8 cellular contexts compared by ENCODE assay signal in the genomic region with DNA sequence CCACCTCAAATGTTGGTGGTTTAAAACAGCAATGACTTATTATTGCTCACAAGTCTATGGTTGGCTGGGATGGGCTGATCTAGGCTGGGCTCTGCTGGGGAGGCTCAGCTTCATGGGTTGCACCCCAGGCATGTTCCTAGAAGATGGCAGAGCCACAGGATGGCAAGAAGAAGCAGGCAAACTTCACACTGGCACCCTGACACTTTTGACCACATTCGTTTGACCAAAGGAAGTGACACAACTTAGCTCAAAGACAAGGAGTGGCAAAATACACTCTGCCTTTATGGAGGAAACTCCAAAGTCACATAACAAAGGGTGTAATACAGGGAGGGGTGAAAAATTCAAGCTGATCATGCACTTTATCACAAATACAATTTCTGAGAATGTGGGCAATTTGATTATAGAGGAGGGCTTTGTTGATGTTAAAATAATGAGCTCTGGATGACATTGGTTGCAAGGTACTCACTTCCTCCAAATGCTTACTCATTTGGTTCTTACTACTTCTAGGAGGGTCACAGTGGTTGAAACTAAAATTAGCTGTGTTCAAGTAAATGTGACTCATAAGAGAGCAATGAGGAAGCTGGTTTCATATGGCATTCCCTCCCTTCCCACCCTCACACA.
A peak's percentile ranks its signal among the peaks of the same experiment; 100 is the strongest.
DNase-seq lines count a peak whose midpoint lies in the region; ATAC-seq, FAIRE-seq and TF ChIP-seq lines count a peak whose summit lies in the region.

No MANE protein-coding gene starts in this region.

- H3K9me1 ChIP-seq in keratinocyte (ENCODE audit: control insufficient read depth, extremely low read depth, insufficient read depth, low read length): no peaks in the 10 kb centered on the region

- peak; percentile 39 for FAIRE-seq in keratinocyte (lab: Jason Lieb, UNC)

- ATAC-seq in GM21367 (IDR thresholded peaks at IDR 0.05; ENCODE audit: unreplicated experiment): peak; percentile 99
- peak; percentile 99 for ATAC-seq in HG03565 (IDR thresholded peaks at IDR 0.05; ENCODE audit: unreplicated experiment)
- ATAC-seq in activated B cell treated with CpG ODN at 0.5 μM for 24 hours (ENCODE audit: low read depth): peak; percentile 89
- no peak for ATAC-seq in naive thymus-derived CD8-positive, alpha-beta T cell
- ATAC-seq in GM23338: no peak

- H3K36me3 ChIP-seq in GM06990 (ENCODE audit: control insufficient read depth, insufficient read depth, low read length) (no peaks in the 10 kb centered on the region), keratinocyte (ENCODE audit: control insufficient read depth in 2 of 2, extremely low read depth in 1 of 2, insufficient read depth in 2 of 2, low read length in 2 of 2) (no peaks in the 10 kb centered on the region), GM23338 (ENCODE audit: insufficient read depth) (no peaks in the 10 kb centered on the region)

- intact Hi-C loops in activated B cell treated with CpG ODN at 0.5 μM for 24 hours (cut with micrococcal nuclease): loop anchor here (2.0 kb wide), 1 partner anchor 1323 kb away; a partner anchor contains a TSS

- peaks cover 10% of the 10 kb centered on the region for H3K4me1 ChIP-seq in keratinocyte (ENCODE audit: control insufficient read depth, extremely low read depth, insufficient read depth, low read length)
- no peaks in the 10 kb centered on the region for H3K4me1 ChIP-seq in GM23338 (ENCODE audit: insufficient read depth)

- TF ChIP-seq CTCF in GM06990 (IDR thresholded peaks at IDR 0.05; ENCODE audit: insufficient read depth, low read length, poor library complexity, severe bottlenecking) (no peak), activated B cell treated with CpG ODN at 0.5 μM for 24 hours (IDR thresholded peaks at IDR 0.05) (no peak), keratinocyte (optimal IDR thresholded peaks at IDR 0.05 in 1 of 3, IDR thresholded peaks at IDR 0.05 in 1 of 3, conservative IDR thresholded peaks at IDR 0.05 in 1 of 3; ENCODE audit: extremely low read depth in 1 of 3, insufficient read depth in 2 of 3, low read length in 3 of 3) (no peak), GM23338 (conservative IDR thresholded peaks at IDR 0.05; ENCODE audit: low read depth in 2 of 2) (no peak)

- H3K4me1 Mint-ChIP-seq in activated B cell treated with CpG ODN at 0.5 μM for 24 hours (peaks cover 10% of the 10 kb centered on the region), GM23338 (peaks cover 4% of the 10 kb centered on the region)
- peaks cover 0 to 7% (median 0%) of the 10 kb centered on the region in 4 donors for H3K4me1 Mint-ChIP-seq in naive thymus-derived CD8-positive, alpha-beta T cell

- POLR2A ChIA-PET in activated B cell treated with CpG ODN at 0.5 μM for 24 hours (lab: Charles Lee): no interaction called here
- POLR2A ChIA-PET in naive thymus-derived CD8-positive, alpha-beta T cell (lab: Charles Lee): interaction anchor here (1.0 kb wide), 1 partner anchor 29 kb away, joined by 3 read pairs; no protein-coding TSS in a partner anchor

- H2AFZ ChIP-seq in keratinocyte (ENCODE audit: control insufficient read depth, low read length): no peak overlapping the region
- H2AFZ ChIP-seq in GM23338: no peak overlapping the region

- H4K20me1 ChIP-seq in keratinocyte (ENCODE audit: control insufficient read depth, extremely low read depth, insufficient read depth, low read length) (no peaks in the 10 kb centered on the region), GM23338 (replicated peaks; ENCODE audit: insufficient read depth) (no peaks in the 10 kb centered on the region)

- peak; percentile 49 for DNase-seq in GM06990 (ENCODE audit: extremely low read depth, insufficient read length)
- no peak for DNase-seq in activated B cell treated with CpG ODN at 0.5 μM for 24 hours
- DNase-seq in keratinocyte (ENCODE audit: low read depth, low spot score): peak; percentile 80
- DNase-seq in iPS-NIHi7 (ENCODE audit: extremely low spot score): no peak
- DNase-seq in naive thymus-derived CD8-positive, alpha-beta T cell: no peak
- no peak for DNase-seq in GM23338 (ENCODE audit: low spot score)

- H3K4me2 ChIP-seq in keratinocyte (ENCODE audit: control insufficient read depth, extremely low read depth, insufficient read depth, low read depth, low read length): no peak overlapping the region
- no peak overlapping the region for H3K4me2 ChIP-seq in GM23338

- CTCF ChIA-PET in activated B cell treated with CpG ODN at 0.5 μM for 24 hours (lab: Charles Lee): interaction anchor here (1.4 to 1.5 kb wide), 2 partner anchors 11 to 14 kb away, joined by 4 to 6 read pairs; no protein-coding TSS in a partner anchor

- no peaks in the 10 kb centered on the region for H3K9me3 ChIP-seq in keratinocyte (ENCODE audit: control insufficient read depth, low read depth, low read length)

- no peaks in the 10 kb centered on the region for H3F3A ChIP-seq in GM23338 (replicated peaks; ENCODE audit: low read depth)

- H3K9me3 Mint-ChIP-seq in activated B cell treated with CpG ODN at 0.5 μM for 24 hours (no peaks in the 10 kb centered on the region), GM23338 (no peaks in the 10 kb centered on the region)
- no peaks in the 10 kb centered on the region for H3K9me3 Mint-ChIP-seq in naive thymus-derived CD8-positive, alpha-beta T cell

- H3K36me3 Mint-ChIP-seq in activated B cell treated with CpG ODN at 0.5 μM for 24 hours (ENCODE audit: low read depth): no peaks in the 10 kb centered on the region
- no peaks in the 10 kb centered on the region for H3K36me3 Mint-ChIP-seq in naive thymus-derived CD8-positive, alpha-beta T cell
- no peaks in the 10 kb centered on the region for H3K36me3 Mint-ChIP-seq in GM23338 (ENCODE audit: low read depth)

- H3K27ac ChIP-seq in keratinocyte (ENCODE audit: control insufficient read depth, insufficient read depth, low read length) (peak overlapping the region; percentile 59), GM23338 (ENCODE audit: low read depth) (no peak overlapping the region)

- no peak overlapping the region for H3K9ac ChIP-seq in keratinocyte (ENCODE audit: control insufficient read depth, extremely low read depth, insufficient read depth, low read length)

- H3K4me3 Mint-ChIP-seq in activated B cell treated with CpG ODN at 0.5 μM for 24 hours (no peak overlapping the region), GM23338 (no peak overlapping the region)
- no peak overlapping the region for H3K4me3 Mint-ChIP-seq in naive thymus-derived CD8-positive, alpha-beta T cell

- H3K79me2 ChIP-seq in keratinocyte (ENCODE audit: control insufficient read depth, insufficient read depth, low read length) (no peaks in the 10 kb centered on the region), GM23338 (replicated peaks; ENCODE audit: insufficient read depth) (no peaks in the 10 kb centered on the region)

- dilution Hi-C loops in keratinocyte (cut with MboI; ENCODE audit: extremely low pct_ligation_motif_present, low sequenced_read_pairs): no loop called here

- H3K27me3 Mint-ChIP-seq in activated B cell treated with CpG ODN at 0.5 μM for 24 hours (peaks cover 4% of the 10 kb centered on the region), GM23338 (ENCODE audit: insufficient read depth, low read depth, poor library complexity) (peaks cover 5% of the 10 kb centered on the region)
- peaks cover 0 to 3% (median 0%) of the 10 kb centered on the region in 5 donors for H3K27me3 Mint-ChIP-seq in naive thymus-derived CD8-positive, alpha-beta T cell

- H3K27me3 ChIP-seq in GM06990 (replicated peaks; ENCODE audit: control insufficient read depth, insufficient read depth, low read length) (no peaks in the 10 kb centered on the region), keratinocyte (ENCODE audit: control insufficient read depth, extremely low read depth, insufficient read depth, low read length) (no peaks in the 10 kb centered on the region), GM23338 (ENCODE audit: insufficient read depth) (no peaks in the 10 kb centered on the region)

- H3K4me3 ChIP-seq in GM06990 (replicated peaks; ENCODE audit: low read depth, low read length) (no peak overlapping the region), keratinocyte (ENCODE audit: control insufficient read depth in 2 of 3, extremely low read depth in 1 of 3, insufficient read depth in 2 of 3, low read depth in 1 of 3, low read length in 3 of 3) (no peak overlapping the region), GM23338 (no peak overlapping the region)

- H3K9me2 ChIP-seq in GM23338 (ENCODE audit: insufficient read depth): no peaks in the 10 kb centered on the region

- no peak overlapping the region for H3K27ac Mint-ChIP-seq in activated B cell treated with CpG ODN at 0.5 μM for 24 hours
- no peak overlapping the region for H3K27ac Mint-ChIP-seq in naive thymus-derived CD8-positive, alpha-beta T cell
- H3K27ac Mint-ChIP-seq in GM23338: no peak overlapping the region

TF ChIP-seq in GM23338, 12 proteins besides CTCF, POLR2A, EP300 and RAD21 (continues in another document):
- no peak for TF ChIP-seq ZNF331 (CRISPR knock-in tag; IDR thresholded peaks at IDR 0.05; ENCODE audit: low read depth)

Comparison
In these comparisons a context has a peak if more than half of its experiments do, and no peak if none do; other contexts are left out.
1. DNase-seq: peak in GM06990 (single experiment) and keratinocyte (single experiment); none in activated B cell treated with CpG ODN at 0.5 μM for 24 hours (single experiment), iPS-NIHi7 (single experiment), naive thymus-derived CD8-positive, alpha-beta T cell (0 of 10) and GM23338 (single experiment).
2. ATAC-seq: peak in GM21367 (single experiment), HG03565 (single experiment) and activated B cell treated with CpG ODN at 0.5 μM for 24 hours (single experiment); none in naive thymus-derived CD8-positive, alpha-beta T cell (0 of 2) and GM23338 (single experiment).